In genomic region chr22:43848366-43849171, GRCh38 we compare ENCODE assay signal across 8 cellular contexts. TPM values are rescaled to one million over a fixed set of nuclear protein-coding genes. Genes with fewer than 3 reads are reported as not detected.
A peak's percentile ranks its signal among the peaks of the same experiment; 100 is the strongest.
DNase-seq lines count a peak whose midpoint lies in the region; ATAC-seq, FAIRE-seq and TF ChIP-seq lines count a peak whose summit lies in the region.

No MANE protein-coding gene starts in this region.

- FAIRE-seq in GM12891 (lab: Jason Lieb, UNC): no peak

- DNase-seq in NCI-H2081 (lab: John Stamatoyannopoulos, UW): peak; percentile 34 to 69
- DNase-seq in NCI-H2081 treated with DMSO at 0.1 percent for 48 hours (lab: John Stamatoyannopoulos, UW): no peak
- DNase-seq in NCI-H446 (lab: John Stamatoyannopoulos, UW): peak; percentile 39 to 79
- peak; percentile 17 for DNase-seq in fibroblast of gingiva (ENCODE audit: low read depth)
- DNase-seq in sciatic nerve (ENCODE audit: low spot score): peak; percentile 46
- no peak for DNase-seq in GM12891 (ENCODE audit: insufficient read length, low spot score)
- no peak for DNase-seq in kidney glomerular epithelial cell (lab: John Stamatoyannopoulos, UW)

- ATAC-seq in sciatic nerve: no peak
- ATAC-seq in HG02678 (IDR thresholded peaks at IDR 0.05; ENCODE audit: unreplicated experiment): no peak

- no peak for TF ChIP-seq POLR2A in GM12891 (IDR thresholded peaks at IDR 0.05; ENCODE audit: low read depth, low read length)

- intact Hi-C loops in sciatic nerve (cut with DNase I): loop anchor here (5.0 kb wide), 1 partner anchor 44 kb away; the partner anchor contains the start of gene PNPLA5

TF ChIP-seq in GM12891, 5 proteins besides CTCF, POLR2A, EP300 and RAD21:
- no peak for TF ChIP-seq PAX5 (IDR thresholded peaks at IDR 0.05; ENCODE audit: insufficient read depth, low read length, severe bottlenecking)
- TF ChIP-seq POLR2AphosphoS5 (IDR thresholded peaks at IDR 0.05; ENCODE audit: low read depth, low read length): no peak
- TF ChIP-seq TAF1 (IDR thresholded peaks at IDR 0.05; ENCODE audit: low read depth, low read length): no peak
- no peak for TF ChIP-seq POU2F2 (IDR thresholded peaks at IDR 0.05; ENCODE audit: low read depth, low read length)
- no peak for TF ChIP-seq SPI1 (IDR thresholded peaks at IDR 0.05; ENCODE audit: low read depth, low read length)
TF ChIP-seq in GM12891: peak in this region for 0.

RNA-seq across cellular contexts. Expression of gene SULT4A1, which starts 13.7 kb away (rescaled TPM):
- 0.27 TPM for total RNA-seq in sciatic nerve
- 0.12 TPM for polyA plus RNA-seq in GM12891 (2012; ENCODE audit: low read depth, missing spikeins)

RNA-seq across cellular contexts. Expression of gene EFCAB6, which starts 36.5 kb away (rescaled TPM):
- 4.4 TPM for total RNA-seq in sciatic nerve
- 0.19 TPM for polyA plus RNA-seq in GM12891 (2012; ENCODE audit: low read depth, missing spikeins)

RNA-seq across cellular contexts. Expression of gene PNPLA5, which starts 43.2 kb away (rescaled TPM):
- not detected for total RNA-seq in sciatic nerve
- polyA plus RNA-seq in GM12891 (2012; ENCODE audit: low read depth, missing spikeins): not detected

Comparison
In these comparisons a context has a peak if more than half of its experiments do, and no peak if none do; other contexts are left out.
1. DNase-seq: peak in NCI-H2081 (2 of 2), NCI-H446 (2 of 2), fibroblast of gingiva (single experiment) and sciatic nerve (single experiment); none in NCI-H2081 treated with DMSO at 0.1 percent for 48 hours (single experiment), GM12891 (single experiment) and kidney glomerular epithelial cell (single experiment).